8 cellular contexts compared by ENCODE assay signal in the genomic region with DNA sequence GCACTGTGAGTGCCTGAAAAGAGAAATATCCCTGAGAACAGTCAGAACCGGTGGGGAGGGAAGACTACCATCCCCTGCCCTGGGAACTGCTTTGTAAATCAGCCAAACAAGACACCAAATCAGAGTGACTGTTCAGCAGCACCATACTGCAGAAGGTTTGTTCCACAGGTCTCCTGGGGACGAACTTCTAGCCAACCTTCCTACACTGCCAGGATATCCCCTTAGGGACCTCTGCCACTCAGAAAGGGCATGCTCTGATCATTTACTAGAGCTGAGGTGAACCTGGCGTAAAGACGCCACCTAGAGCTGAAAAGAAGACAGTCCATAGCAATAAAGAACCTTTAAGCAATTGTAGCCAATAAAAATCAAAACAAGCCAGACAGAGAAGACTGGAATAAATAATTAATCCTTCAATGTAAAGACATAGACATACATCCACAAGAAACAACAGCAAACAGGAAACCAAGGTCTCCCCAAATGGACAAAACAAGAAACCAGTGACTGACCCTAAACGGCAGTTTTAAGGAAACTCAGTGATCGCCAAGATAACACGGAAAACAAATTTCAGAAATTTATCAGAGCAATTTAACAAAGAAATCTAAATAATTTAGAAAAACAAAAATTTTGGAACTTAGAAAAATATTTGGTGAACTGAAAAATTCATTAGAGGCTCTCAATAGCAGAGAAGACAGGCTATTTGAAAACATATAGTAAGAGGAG.
DNase-seq lines count a peak whose midpoint lies in the region; ATAC-seq, FAIRE-seq and TF ChIP-seq lines count a peak whose summit lies in the region.

No MANE protein-coding gene starts in this region.

- peak; percentile 82 for ATAC-seq in HG02885 (IDR thresholded peaks at IDR 0.05; ENCODE audit: poor library complexity, unreplicated experiment)

- peak overlapping the region in 1 of 5 donors; percentile 31 for H3K9ac ChIP-seq in subcutaneous abdominal adipose tissue (ENCODE audit: low read length in 5 of 5)

- in situ Hi-C loops in GM13976 (cut with MboI; ENCODE audit: low sequenced_read_pairs, unreplicated experiment), result no loop called here

- peak; percentile 51 for DNase-seq in GM13976 (ENCODE audit: low spot score)
- peak; percentile 81 for DNase-seq in NCI-H1436 treated with DMSO at 0.1 percent for 48 hours (lab: John Stamatoyannopoulos, UW)
- DNase-seq in central memory CD4-positive, alpha-beta T cell, result peak; percentile 61
- peak; percentile 59 to 73 for DNase-seq in lung microvascular endothelial cell (ENCODE audit: low read depth in 2 of 2)

- peak overlapping the region in 3 of 5 donors; percentile 19 to 42 (median 29) for H3K4me3 ChIP-seq in subcutaneous abdominal adipose tissue (ENCODE audit: low read depth in 1 of 5, low read length in 5 of 5)

- H3K4me1 ChIP-seq in subcutaneous abdominal adipose tissue (ENCODE audit: control insufficient read depth in 5 of 5, insufficient read depth in 5 of 5, low read length in 5 of 5), result peaks cover 3 to 6% (median 5%) of the 10 kb centered on the region in 5 donors

- no peaks in the 10 kb centered on the region for H3K36me3 ChIP-seq in subcutaneous abdominal adipose tissue (ENCODE audit: control insufficient read depth in 5 of 5, insufficient read depth in 5 of 5, low read length in 5 of 5)

- peaks cover 0 to 3% (median 0%) of the 10 kb centered on the region in 5 donors for H3K9me3 ChIP-seq in subcutaneous abdominal adipose tissue (ENCODE audit: control insufficient read depth in 5 of 5, low read length in 5 of 5)

- no peak overlapping the region for H3K27ac ChIP-seq in 22Rv1
- no peak overlapping the region for H3K27ac ChIP-seq in subcutaneous abdominal adipose tissue (ENCODE audit: low read depth, low read length)

- TF ChIP-seq CTCF in 22Rv1 (IDR thresholded peaks at IDR 0.05) (peak; percentile 90), GM13976 (IDR thresholded peaks at IDR 0.05; ENCODE audit: borderline replicate concordance, control extremely low read depth, extremely low read depth, insufficient read depth, missing control alignments) (peak; percentile 53)

- no peaks in the 10 kb centered on the region for H3K27me3 ChIP-seq in subcutaneous abdominal adipose tissue (ENCODE audit: control insufficient read depth in 5 of 5, insufficient read depth in 4 of 5, low read length in 5 of 5)

- peak; percentile 53 for FAIRE-seq in TTC549 (lab: Jason Lieb, UNC)
